In the genomic region with DNA sequence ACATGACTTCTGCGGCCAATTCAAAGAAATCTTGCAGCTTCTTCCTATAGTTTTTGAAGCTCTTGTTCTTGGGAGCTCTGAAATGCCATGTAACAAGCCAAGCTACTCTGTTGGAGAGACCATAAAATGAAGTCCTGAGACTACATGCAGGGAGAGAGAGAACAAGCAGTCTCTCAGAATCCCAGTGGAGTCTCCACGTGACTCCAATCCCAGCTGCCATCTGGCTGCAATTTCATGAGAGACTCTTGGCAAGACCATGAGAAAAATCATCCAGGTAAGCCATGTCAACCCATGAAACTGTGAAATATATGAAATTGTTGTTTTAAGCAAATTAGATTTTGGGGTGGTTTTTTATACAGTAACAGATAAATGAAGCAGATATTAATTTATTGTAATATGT, we compare ENCODE assay signal across 22 cellular contexts. TPM values are rescaled to one million over a fixed set of nuclear protein-coding genes. Genes with fewer than 3 reads are reported as not detected.
DNase-seq lines count a peak whose midpoint lies in the region; ATAC-seq, FAIRE-seq and TF ChIP-seq lines count a peak whose summit lies in the region.
"Had no signal": no experiment of that assay in that cellular context is flagged by ENCODE, and none has a peak within 500 bp of the region (broad histone marks: within the 10 kb centered on the region; RNA-seq: fewer than 3 reads in every experiment).

No MANE protein-coding gene starts in this region.

- no peak for DNase-seq in CD4-positive, alpha-beta memory T cell
- peak; percentile 20 for DNase-seq in DMS 273 treated with DMSO at 0.1 percent for 48 hours (lab: John Stamatoyannopoulos, UW)
- DNase-seq in NCI-H69 (lab: John Stamatoyannopoulos, UW) = peak; percentile 23
- DNase-seq in cerebellum (ENCODE audit: low spot score) = peak; percentile 67
- DNase-seq in HTR-8/SVneo (ENCODE audit: insufficient read length, low spot score) = no peak
- DNase-seq in osteoblast (ENCODE audit: insufficient read length, low spot score, missing footprints) = no peak
- DNase-seq: CD4-positive, alpha-beta T cell; COR-L47; DMS79 treated with DMSO at 0.1 percent for 48 hours; Karpas-422; NCI-H1092 treated with DMSO at 0.1 percent for 48 hours; NCI-H1436; NCI-H187; NCI-H526 treated with DMSO at 0.1 percent for 48 hours; NK-92 treated with Interleukin-12 subunit alpha and Interleukin-12 subunit beta, amount 100 ng/mL, for 24 hours; PC-3; SJCRH30 had no signal

- no peak for FAIRE-seq in HTR-8/SVneo (lab: Jason Lieb, UNC)
- FAIRE-seq: A204.1, GM19239 had no signal

- H3K27me3 Mint-ChIP-seq in CD4-positive, alpha-beta memory T cell = no peaks in the 10 kb centered on the region
- H3K27me3 Mint-ChIP-seq: CD4-positive, alpha-beta T cell had no signal

- peaks cover 58% of the 10 kb centered on the region for H3K4me1 ChIP-seq in CD4-positive, alpha-beta memory T cell (ENCODE audit: insufficient read depth, low read length)
- no peaks in the 10 kb centered on the region for H3K4me1 ChIP-seq in osteoblast (ENCODE audit: insufficient read depth, low read length)
- H3K4me1 ChIP-seq: SJCRH30 had no signal

- H3K27ac ChIP-seq in CD4-positive, alpha-beta memory T cell (ENCODE audit: low read depth, low read length) = no peak overlapping the region
- H3K27ac ChIP-seq in osteoblast (ENCODE audit: low read depth, low read length) = no peak overlapping the region
- H3K27ac ChIP-seq: BLaER1, SJCRH30 had no signal

- no peaks in the 10 kb centered on the region for H3K79me2 ChIP-seq in osteoblast (ENCODE audit: insufficient read depth, low read length)

- no peaks in the 10 kb centered on the region for H4K20me1 ChIP-seq in osteoblast (ENCODE audit: insufficient read depth, low read length)
- H4K20me1 ChIP-seq: BLaER1 had no signal

- no peak for TF ChIP-seq CTCF in osteoblast (IDR thresholded peaks at IDR 0.05; ENCODE audit: extremely low read depth, low read depth, low read length)

- peaks cover 35 to 76% (median 63%) of the 10 kb centered on the region in 4 donors for H3K4me1 Mint-ChIP-seq in CD4-positive, alpha-beta memory T cell

- no peaks in the 10 kb centered on the region for H3K9me3 ChIP-seq in CD4-positive, alpha-beta memory T cell (ENCODE audit: control insufficient read depth in 1 of 2, low read length in 2 of 2)
- no peaks in the 10 kb centered on the region for H3K9me3 ChIP-seq in osteoblast (ENCODE audit: low read depth, low read length)
- H3K9me3 ChIP-seq: SJCRH30 had no signal

- peaks cover 25 to 31% of the 10 kb centered on the region in 2 donors for H3K36me3 Mint-ChIP-seq in CD4-positive, alpha-beta memory T cell

- H3K4me3 Mint-ChIP-seq in CD4-positive, alpha-beta memory T cell = no peak overlapping the region
- H3K4me3 Mint-ChIP-seq: CD4-positive, alpha-beta T cell had no signal

- H3K4me3 ChIP-seq in CD4-positive, alpha-beta memory T cell (ENCODE audit: low read length in 2 of 2) = no peak overlapping the region
- no peak overlapping the region for H3K4me3 ChIP-seq in osteoblast (ENCODE audit: insufficient read depth, low read length)
- H3K4me3 ChIP-seq: BLaER1, SJCRH30 had no signal

- H3K27ac Mint-ChIP-seq in CD4-positive, alpha-beta memory T cell = peak overlapping the region in 4 of 7 donors; percentile 19 to 66 (median 32)
- H3K27ac Mint-ChIP-seq: CD4-positive, alpha-beta T cell had no signal

- H3K27me3 ChIP-seq in CD4-positive, alpha-beta memory T cell (ENCODE audit: insufficient read depth, low read length) = no peaks in the 10 kb centered on the region
- H3K27me3 ChIP-seq in osteoblast (ENCODE audit: insufficient read depth, low read length) = no peaks in the 10 kb centered on the region
- H3K27me3 ChIP-seq: BLaER1, SJCRH30 had no signal

- H3K9me3 Mint-ChIP-seq in CD4-positive, alpha-beta memory T cell = peaks cover 0 to 8% (median 2%) of the 10 kb centered on the region in 8 donors
- H3K9me3 Mint-ChIP-seq: CD4-positive, alpha-beta T cell had no signal

- no peak overlapping the region for H2AFZ ChIP-seq in osteoblast (ENCODE audit: low read length)

- POLR2A ChIA-PET in CD4-positive, alpha-beta memory T cell (lab: Charles Lee; ENCODE audit: partially characterized antibody) = interaction anchor here (4.3 kb wide), 1 partner anchor 93 kb away, joined by 50 read pairs; a partner anchor contains a TSS

- CTCF ChIA-PET in CD4-positive, alpha-beta memory T cell (lab: Charles Lee; ENCODE audit: partially characterized antibody) = interaction anchor here (12.5 kb wide), 1 partner anchor 95 kb away, joined by 358 read pairs; a partner anchor contains a TSS

- no peaks in the 10 kb centered on the region for H3K36me3 ChIP-seq in CD4-positive, alpha-beta memory T cell (ENCODE audit: insufficient read depth, low read length)
- no peaks in the 10 kb centered on the region for H3K36me3 ChIP-seq in osteoblast (ENCODE audit: insufficient read depth, low read length)
- H3K36me3 ChIP-seq: BLaER1, SJCRH30 had no signal

- ATAC-seq in GM19463 (IDR thresholded peaks at IDR 0.05; ENCODE audit: unreplicated experiment) = no peak
- ATAC-seq: HCT116, PC-3 had no signal

- intact Hi-C loops in CD4-positive, alpha-beta memory T cell (cut with micrococcal nuclease) = no loop called here

- no peak overlapping the region for H3K4me2 ChIP-seq in osteoblast (ENCODE audit: insufficient read depth, low read length)
- H3K4me2 ChIP-seq: BLaER1 had no signal

RNA-seq across cellular contexts. Expression of a gene that starts 54.4 kb away (rescaled TPM):
- 10 to 100 TPM; 51.2 to 55.8 TPM for total RNA-seq in CD4-positive, alpha-beta memory T cell
- 100 to 1,000 TPM in 1 of 2 donors, 10 to 100 TPM in 1; 98.9 to 161 TPM for polyA plus RNA-seq in CD4-positive, alpha-beta memory T cell
- total RNA-seq in cerebellum = 10.5 TPM
- under 0.01 and 0.29 TPM in 2 replicates for total RNA-seq in osteoblast

Comparison
In these comparisons a context has a peak if more than half of its experiments do, and no peak if none do; other contexts are left out.
1. DNase-seq: peak in DMS 273 treated with DMSO at 0.1 percent for 48 hours (single experiment), NCI-H69 (single experiment) and cerebellum (single experiment); none in CD4-positive, alpha-beta memory T cell (0 of 5), HTR-8/SVneo (single experiment) and osteoblast (single experiment).